ENCODE assay signal across 20 cellular contexts in genomic region chr12:90245396-90245795, GRCh38.
"Had no signal": no experiment of that assay in that cellular context is flagged by ENCODE, and none has a peak within 500 bp of the region (broad histone marks: within the 10 kb centered on the region; RNA-seq: fewer than 3 reads in every experiment).

No MANE protein-coding gene starts in this region.

- H3K27ac ChIP-seq: esophagus squamous epithelium, foreskin keratinocyte, left ventricle myocardium inferior, neural progenitor cell, tibial nerve had no signal

- H3K27me3 ChIP-seq: esophagus squamous epithelium, foreskin keratinocyte, neural progenitor cell, tibial nerve, uterus had no signal

- H3K4me1 ChIP-seq: neural progenitor cell, uterus had no signal

- H3K4me3 ChIP-seq: esophagus squamous epithelium, left ventricle myocardium inferior, mucosa of descending colon, neural progenitor cell, tibial nerve, uterus had no signal

- H3K9me3 ChIP-seq: esophagus squamous epithelium, left ventricle myocardium inferior, mucosa of descending colon, tibial nerve, uterus had no signal

- H3K36me3 ChIP-seq: esophagus squamous epithelium, left ventricle myocardium inferior, neural progenitor cell, tibial nerve, uterus had no signal

- DNase-seq: activated CD4-positive, alpha-beta T cell treated with anti-CD3 and anti-CD28 coated beads, Interleukin-2, amount 10 ng/mL, durations not matched to agents 24 days and 14 days; activated CD4-positive, CD25-positive, alpha-beta regulatory T cell; activated CD8-positive, alpha-beta T cell treated with anti-CD3 and anti-CD28 coated beads, Interleukin-2, amount 10 ng/mL, durations not matched to agents 7 days and 5 days; activated naive CD4-positive, alpha-beta T cell treated with anti-CD3 and anti-CD28 coated beads, Interleukin-2, amount 10 ng/mL, durations not matched to agents 7 days and 5 days; activated T-cell treated with anti-CD3 and anti-CD28 coated beads, Interleukin-2, amount 50 U/mL, for 24 hours; effector CD8-positive, alpha-beta T cell; esophagus squamous epithelium; foreskin keratinocyte; kidney glomerular epithelial cell; left ventricle myocardium inferior; mammary epithelial cell; mucosa of descending colon; naive thymus-derived CD4-positive, alpha-beta T cell; stimulated activated CD4-positive, alpha-beta T cell treated with anti-CD3 and anti-CD28 coated beads, Interleukin-2, amount 100 ng/mL, for 24 hours; stimulated activated naive CD4-positive, alpha-beta T cell treated with Interleukin-2 at 50 U/mL for 16 hours; T-helper 1 cell; T-helper 9 cell; uterus had no signal
